In the genomic region with DNA sequence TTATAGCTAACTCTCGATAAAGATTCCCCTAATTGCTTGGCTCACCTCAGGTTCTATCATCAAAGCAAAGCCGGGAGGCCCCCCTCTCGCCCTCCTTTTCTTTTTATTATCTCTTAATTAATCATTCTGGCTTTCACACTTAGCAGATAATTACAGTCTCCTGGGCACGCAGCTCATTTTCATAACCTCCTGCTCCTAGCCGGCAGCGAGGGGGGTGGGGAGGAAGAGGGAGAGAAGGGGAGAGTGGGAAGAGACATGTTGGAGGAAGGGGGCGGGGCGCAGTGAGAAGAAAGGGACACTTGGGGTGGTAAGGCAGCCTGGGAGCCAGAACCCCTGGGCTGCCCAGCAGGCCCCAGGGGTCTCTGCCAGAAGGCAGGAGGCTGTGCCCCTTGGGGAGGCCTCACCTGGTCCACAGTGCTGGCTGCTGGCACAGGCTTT, we compare ENCODE assay signal across 1 cellular context.
TF ChIP-seq lines count a peak whose summit lies in the region.

No MANE protein-coding gene starts in this region.

TF ChIP-seq in WTC11, 78 proteins besides CTCF, POLR2A, EP300 and RAD21 (continued from another document):
- TF ChIP-seq ATF6 (CRISPR knock-in tag; IDR thresholded peaks at IDR 0.05) (no peak), ZNF263 (CRISPR knock-in tag; IDR thresholded peaks at IDR 0.05; ENCODE audit: low read depth) (no peak), AFF4 (CRISPR knock-in tag; IDR thresholded peaks at IDR 0.05; ENCODE audit: borderline replicate concordance) (no peak), KAT7 (CRISPR knock-in tag; IDR thresholded peaks at IDR 0.05; ENCODE audit: borderline replicate concordance) (no peak), MYBL2 (CRISPR knock-in tag; IDR thresholded peaks at IDR 0.05) (no peak), NFYB (CRISPR knock-in tag; conservative IDR thresholded peaks at IDR 0.05; ENCODE audit: low read depth) (no peak), JUN (CRISPR knock-in tag; IDR thresholded peaks at IDR 0.05) (no peak)
- TF ChIP-seq, protein P1, sequence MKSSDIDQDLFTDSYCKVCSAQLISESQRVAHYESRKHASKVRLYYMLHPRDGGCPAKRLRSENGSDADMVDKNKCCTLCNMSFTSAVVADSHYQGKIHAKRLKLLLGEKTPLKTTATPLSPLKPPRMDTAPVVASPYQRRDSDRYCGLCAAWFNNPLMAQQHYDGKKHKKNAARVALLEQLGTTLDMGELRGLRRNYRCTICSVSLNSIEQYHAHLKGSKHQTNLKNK (CRISPR knock-in tag; IDR thresholded peaks at IDR 0.05): no peak
